ENCODE assay signal across 11 cellular contexts in genomic region chr7:116224492-116225098, GRCh38. TPM values are rescaled to one million over a fixed set of nuclear protein-coding genes. Genes with fewer than 3 reads are reported as not detected.
DNase-seq lines count a peak whose midpoint lies in the region; ATAC-seq and TF ChIP-seq lines count a peak whose summit lies in the region.
"Had no signal": no experiment of that assay in that cellular context is flagged by ENCODE, and none has a peak within 500 bp of the region (broad histone marks: within the 10 kb centered on the region; RNA-seq: fewer than 3 reads in every experiment).

No MANE protein-coding gene starts in this region.

- ATAC-seq in GM18502 (IDR thresholded peaks at IDR 0.05; ENCODE audit: poor library complexity, unreplicated experiment) (peak; percentile 54), GM21423 (IDR thresholded peaks at IDR 0.05; ENCODE audit: unreplicated experiment) (peak; percentile 52), HG03460 (IDR thresholded peaks at IDR 0.05; ENCODE audit: unreplicated experiment) (peak; percentile 49), memory B cell (ENCODE audit: low read depth) (peak; percentile 74), body of pancreas (no peak)

- H3K9me3 ChIP-seq in body of pancreas: no peaks in the 10 kb centered on the region

- H3K4me1 ChIP-seq in body of pancreas: peaks cover 11% of the 10 kb centered on the region

- H3K27me3 Mint-ChIP-seq in memory B cell: no peaks in the 10 kb centered on the region
- H3K27me3 Mint-ChIP-seq: brain had no signal

- no peak for TF ChIP-seq POLR2A in body of pancreas (IDR thresholded peaks at IDR 0.05)

- H3K27me3 ChIP-seq in body of pancreas: no peaks in the 10 kb centered on the region

- intact Hi-C loops in body of pancreas (cut with DNase I): no loop called here

- 72% methylated on average over 2 of the region's 2 CpGs for WGBS in body of pancreas, 2 donors

- peaks cover 4% of the 10 kb centered on the region for H3K36me3 Mint-ChIP-seq in memory B cell
- H3K36me3 Mint-ChIP-seq: brain had no signal

- H3K27ac Mint-ChIP-seq in memory B cell: peak overlapping the region; percentile 84
- H3K27ac Mint-ChIP-seq: brain had no signal

- DNase-seq in memory B cell (ENCODE audit: low spot score in 2 of 2) (no peak), body of pancreas (no peak), NCI-H1694 treated with DMSO at 0.1 percent for 48 hours (lab: John Stamatoyannopoulos, UW) (no peak), SKM-1 treated with dmso at 0.1 percent for 144 hours (lab: John Stamatoyannopoulos, UW; ENCODE audit: unreplicated experiment) (no peak), C1 segment of cervical spinal cord (lab: John Stamatoyannopoulos, UW) (no peak)
- DNase-seq: SIG-M5 had no signal

- H3K9me3 Mint-ChIP-seq in memory B cell: no peaks in the 10 kb centered on the region
- H3K9me3 Mint-ChIP-seq: brain had no signal

- no peak overlapping the region for H3K4me3 ChIP-seq in body of pancreas
- H3K4me3 ChIP-seq: skin epidermis had no signal

- H3K27ac ChIP-seq in body of pancreas: no peak overlapping the region
- H3K27ac ChIP-seq: skin epidermis had no signal

- no peak for TF ChIP-seq CTCF in body of pancreas (IDR thresholded peaks at IDR 0.05)

- no peaks in the 10 kb centered on the region for H3K36me3 ChIP-seq in body of pancreas (replicated peaks in 1 of 2; ENCODE audit: insufficient read depth in 1 of 2, low read depth in 2 of 2)

- peak overlapping the region; percentile 62 for H3K4me3 Mint-ChIP-seq in memory B cell
- H3K4me3 Mint-ChIP-seq: brain had no signal

- H3K4me1 Mint-ChIP-seq in memory B cell: peaks cover 48% of the 10 kb centered on the region
- H3K4me1 Mint-ChIP-seq: brain had no signal

RNA-seq across cellular contexts. Expression of gene TES, which starts 14.3 kb away (rescaled TPM):
- 10 to 100 TPM; 17.1 to 29.8 TPM for total RNA-seq in body of pancreas
